In the genomic region with DNA sequence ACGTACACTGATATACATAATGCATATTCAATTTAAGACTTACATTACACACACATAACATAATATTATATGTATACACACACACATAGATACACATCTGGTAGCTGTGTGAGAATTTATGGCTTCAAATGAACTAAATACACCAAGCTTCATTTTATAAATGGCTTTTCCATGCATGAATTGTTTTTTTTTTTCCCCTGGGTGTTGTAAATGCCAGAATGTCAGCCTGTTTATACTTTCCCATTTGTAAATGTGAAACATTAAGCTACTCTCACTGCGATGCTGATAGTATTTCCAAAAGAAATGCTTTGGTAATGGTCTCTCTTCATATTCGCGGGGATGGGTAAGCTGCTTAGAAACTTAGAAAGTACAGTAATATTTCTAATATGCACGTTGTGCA, we compare ENCODE assay signal across 1 cellular context.
TF ChIP-seq lines count a peak whose summit lies in the region.

No MANE protein-coding gene starts in this region.

TF ChIP-seq in HEK293, 187 proteins besides CTCF, POLR2A, EP300 and RAD21 (continued from another document):
- TF ChIP-seq, protein P1, sequence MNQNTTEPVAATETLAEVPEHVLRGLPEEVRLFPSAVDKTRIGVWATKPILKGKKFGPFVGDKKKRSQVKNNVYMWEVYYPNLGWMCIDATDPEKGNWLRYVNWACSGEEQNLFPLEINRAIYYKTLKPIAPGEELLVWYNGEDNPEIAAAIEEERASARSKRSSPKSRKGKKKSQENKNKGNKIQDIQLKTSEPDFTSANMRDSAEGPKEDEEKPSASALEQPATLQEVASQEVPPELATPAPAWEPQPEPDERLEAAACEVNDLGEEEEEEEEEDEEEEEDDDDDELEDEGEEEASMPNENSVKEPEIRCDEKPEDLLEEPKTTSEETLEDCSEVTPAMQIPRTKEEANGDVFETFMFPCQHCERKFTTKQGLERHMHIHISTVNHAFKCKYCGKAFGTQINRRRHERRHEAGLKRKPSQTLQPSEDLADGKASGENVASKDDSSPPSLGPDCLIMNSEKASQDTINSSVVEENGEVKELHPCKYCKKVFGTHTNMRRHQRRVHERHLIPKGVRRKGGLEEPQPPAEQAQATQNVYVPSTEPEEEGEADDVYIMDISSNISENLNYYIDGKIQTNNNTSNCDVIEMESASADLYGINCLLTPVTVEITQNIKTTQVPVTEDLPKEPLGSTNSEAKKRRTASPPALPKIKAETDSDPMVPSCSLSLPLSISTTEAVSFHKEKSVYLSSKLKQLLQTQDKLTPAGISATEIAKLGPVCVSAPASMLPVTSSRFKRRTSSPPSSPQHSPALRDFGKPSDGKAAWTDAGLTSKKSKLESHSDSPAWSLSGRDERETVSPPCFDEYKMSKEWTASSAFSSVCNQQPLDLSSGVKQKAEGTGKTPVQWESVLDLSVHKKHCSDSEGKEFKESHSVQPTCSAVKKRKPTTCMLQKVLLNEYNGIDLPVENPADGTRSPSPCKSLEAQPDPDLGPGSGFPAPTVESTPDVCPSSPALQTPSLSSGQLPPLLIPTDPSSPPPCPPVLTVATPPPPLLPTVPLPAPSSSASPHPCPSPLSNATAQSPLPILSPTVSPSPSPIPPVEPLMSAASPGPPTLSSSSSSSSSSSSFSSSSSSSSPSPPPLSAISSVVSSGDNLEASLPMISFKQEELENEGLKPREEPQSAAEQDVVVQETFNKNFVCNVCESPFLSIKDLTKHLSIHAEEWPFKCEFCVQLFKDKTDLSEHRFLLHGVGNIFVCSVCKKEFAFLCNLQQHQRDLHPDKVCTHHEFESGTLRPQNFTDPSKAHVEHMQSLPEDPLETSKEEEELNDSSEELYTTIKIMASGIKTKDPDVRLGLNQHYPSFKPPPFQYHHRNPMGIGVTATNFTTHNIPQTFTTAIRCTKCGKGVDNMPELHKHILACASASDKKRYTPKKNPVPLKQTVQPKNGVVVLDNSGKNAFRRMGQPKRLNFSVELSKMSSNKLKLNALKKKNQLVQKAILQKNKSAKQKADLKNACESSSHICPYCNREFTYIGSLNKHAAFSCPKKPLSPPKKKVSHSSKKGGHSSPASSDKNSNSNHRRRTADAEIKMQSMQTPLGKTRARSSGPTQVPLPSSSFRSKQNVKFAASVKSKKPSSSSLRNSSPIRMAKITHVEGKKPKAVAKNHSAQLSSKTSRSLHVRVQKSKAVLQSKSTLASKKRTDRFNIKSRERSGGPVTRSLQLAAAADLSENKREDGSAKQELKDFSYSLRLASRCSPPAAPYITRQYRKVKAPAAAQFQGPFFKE (tag by site-specific recombination; IDR thresholded peaks at IDR 0.05; ENCODE audit: borderline replicate concordance), result no peak
- TF ChIP-seq, protein P2, sequence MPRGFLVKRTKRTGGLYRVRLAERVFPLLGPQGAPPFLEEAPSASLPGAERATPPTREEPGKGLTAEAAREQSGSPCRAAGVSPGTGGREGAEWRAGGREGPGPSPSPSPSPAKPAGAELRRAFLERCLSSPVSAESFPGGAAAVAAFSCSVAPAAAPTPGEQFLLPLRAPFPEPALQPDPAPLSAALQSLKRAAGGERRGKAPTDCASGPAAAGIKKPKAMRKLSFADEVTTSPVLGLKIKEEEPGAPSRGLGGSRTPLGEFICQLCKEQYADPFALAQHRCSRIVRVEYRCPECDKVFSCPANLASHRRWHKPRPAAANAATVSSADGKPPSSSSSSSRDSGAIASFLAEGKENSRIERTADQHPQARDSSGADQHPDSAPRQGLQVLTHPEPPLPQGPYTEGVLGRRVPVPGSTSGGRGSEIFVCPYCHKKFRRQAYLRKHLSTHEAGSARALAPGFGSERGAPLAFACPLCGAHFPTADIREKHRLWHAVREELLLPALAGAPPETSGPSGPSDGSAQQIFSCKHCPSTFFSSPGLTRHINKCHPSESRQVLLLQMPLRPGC (tag by site-specific recombination; IDR thresholded peaks at IDR 0.05), result 0 out of 2 replicates have a peak, but pooled peaks have one; percentile 20
- TF ChIP-seq, protein P3, sequence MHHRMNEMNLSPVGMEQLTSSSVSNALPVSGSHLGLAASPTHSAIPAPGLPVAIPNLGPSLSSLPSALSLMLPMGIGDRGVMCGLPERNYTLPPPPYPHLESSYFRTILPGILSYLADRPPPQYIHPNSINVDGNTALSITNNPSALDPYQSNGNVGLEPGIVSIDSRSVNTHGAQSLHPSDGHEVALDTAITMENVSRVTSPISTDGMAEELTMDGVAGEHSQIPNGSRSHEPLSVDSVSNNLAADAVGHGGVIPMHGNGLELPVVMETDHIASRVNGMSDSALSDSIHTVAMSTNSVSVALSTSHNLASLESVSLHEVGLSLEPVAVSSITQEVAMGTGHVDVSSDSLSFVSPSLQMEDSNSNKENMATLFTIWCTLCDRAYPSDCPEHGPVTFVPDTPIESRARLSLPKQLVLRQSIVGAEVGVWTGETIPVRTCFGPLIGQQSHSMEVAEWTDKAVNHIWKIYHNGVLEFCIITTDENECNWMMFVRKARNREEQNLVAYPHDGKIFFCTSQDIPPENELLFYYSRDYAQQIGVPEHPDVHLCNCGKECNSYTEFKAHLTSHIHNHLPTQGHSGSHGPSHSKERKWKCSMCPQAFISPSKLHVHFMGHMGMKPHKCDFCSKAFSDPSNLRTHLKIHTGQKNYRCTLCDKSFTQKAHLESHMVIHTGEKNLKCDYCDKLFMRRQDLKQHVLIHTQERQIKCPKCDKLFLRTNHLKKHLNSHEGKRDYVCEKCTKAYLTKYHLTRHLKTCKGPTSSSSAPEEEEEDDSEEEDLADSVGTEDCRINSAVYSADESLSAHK (tag by site-specific recombination; IDR thresholded peaks at IDR 0.05), result peak; percentile 53; the same call in 1 of the 2 replicates
- TF ChIP-seq, protein P4, sequence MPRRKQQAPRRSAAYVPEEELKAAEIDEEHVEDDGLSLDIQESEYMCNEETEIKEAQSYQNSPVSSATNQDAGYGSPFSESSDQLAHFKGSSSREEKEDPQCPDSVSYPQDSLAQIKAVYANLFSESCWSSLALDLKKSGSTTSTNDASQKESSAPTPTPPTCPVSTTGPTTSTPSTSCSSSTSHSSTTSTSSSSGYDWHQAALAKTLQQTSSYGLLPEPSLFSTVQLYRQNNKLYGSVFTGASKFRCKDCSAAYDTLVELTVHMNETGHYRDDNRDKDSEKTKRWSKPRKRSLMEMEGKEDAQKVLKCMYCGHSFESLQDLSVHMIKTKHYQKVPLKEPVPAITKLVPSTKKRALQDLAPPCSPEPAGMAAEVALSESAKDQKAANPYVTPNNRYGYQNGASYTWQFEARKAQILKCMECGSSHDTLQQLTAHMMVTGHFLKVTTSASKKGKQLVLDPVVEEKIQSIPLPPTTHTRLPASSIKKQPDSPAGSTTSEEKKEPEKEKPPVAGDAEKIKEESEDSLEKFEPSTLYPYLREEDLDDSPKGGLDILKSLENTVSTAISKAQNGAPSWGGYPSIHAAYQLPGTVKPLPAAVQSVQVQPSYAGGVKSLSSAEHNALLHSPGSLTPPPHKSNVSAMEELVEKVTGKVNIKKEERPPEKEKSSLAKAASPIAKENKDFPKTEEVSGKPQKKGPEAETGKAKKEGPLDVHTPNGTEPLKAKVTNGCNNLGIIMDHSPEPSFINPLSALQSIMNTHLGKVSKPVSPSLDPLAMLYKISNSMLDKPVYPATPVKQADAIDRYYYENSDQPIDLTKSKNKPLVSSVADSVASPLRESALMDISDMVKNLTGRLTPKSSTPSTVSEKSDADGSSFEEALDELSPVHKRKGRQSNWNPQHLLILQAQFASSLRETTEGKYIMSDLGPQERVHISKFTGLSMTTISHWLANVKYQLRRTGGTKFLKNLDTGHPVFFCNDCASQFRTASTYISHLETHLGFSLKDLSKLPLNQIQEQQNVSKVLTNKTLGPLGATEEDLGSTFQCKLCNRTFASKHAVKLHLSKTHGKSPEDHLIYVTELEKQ (tag by site-specific recombination; IDR thresholded peaks at IDR 0.05; ENCODE audit: borderline replicate concordance), result peak; percentile 39; the same call in 1 of the 2 replicates
- TF ChIP-seq ZNF701 (tag by site-specific recombination; IDR thresholded peaks at IDR 0.05) (no peak), ZBTB17 (tag by site-specific recombination; IDR thresholded peaks at IDR 0.05) (peak; percentile 11; the same call in 1 of the 2 replicates), ZNF654 (tag by site-specific recombination; IDR thresholded peaks at IDR 0.05; ENCODE audit: low read depth) (no peak), ZNF354C (tag by site-specific recombination; IDR thresholded peaks at IDR 0.05; ENCODE audit: borderline replicate concordance, low read depth) (no peak), FEZF1 (tag by site-specific recombination; IDR thresholded peaks at IDR 0.05) (peak; percentile 56), ZNF76 (tag by site-specific recombination; IDR thresholded peaks at IDR 0.05; ENCODE audit: borderline replicate concordance, low read depth) (no peak), ZNF221 (tag by site-specific recombination; IDR thresholded peaks at IDR 0.05; ENCODE audit: borderline replicate concordance) (no peak), ZNF843 (tag by site-specific recombination; IDR thresholded peaks at IDR 0.05) (peak; percentile 78), GLI2 (tag by site-specific recombination; IDR thresholded peaks at IDR 0.05; ENCODE audit: borderline replicate concordance, low read depth) (no peak)
- TF ChIP-seq, protein P5, sequence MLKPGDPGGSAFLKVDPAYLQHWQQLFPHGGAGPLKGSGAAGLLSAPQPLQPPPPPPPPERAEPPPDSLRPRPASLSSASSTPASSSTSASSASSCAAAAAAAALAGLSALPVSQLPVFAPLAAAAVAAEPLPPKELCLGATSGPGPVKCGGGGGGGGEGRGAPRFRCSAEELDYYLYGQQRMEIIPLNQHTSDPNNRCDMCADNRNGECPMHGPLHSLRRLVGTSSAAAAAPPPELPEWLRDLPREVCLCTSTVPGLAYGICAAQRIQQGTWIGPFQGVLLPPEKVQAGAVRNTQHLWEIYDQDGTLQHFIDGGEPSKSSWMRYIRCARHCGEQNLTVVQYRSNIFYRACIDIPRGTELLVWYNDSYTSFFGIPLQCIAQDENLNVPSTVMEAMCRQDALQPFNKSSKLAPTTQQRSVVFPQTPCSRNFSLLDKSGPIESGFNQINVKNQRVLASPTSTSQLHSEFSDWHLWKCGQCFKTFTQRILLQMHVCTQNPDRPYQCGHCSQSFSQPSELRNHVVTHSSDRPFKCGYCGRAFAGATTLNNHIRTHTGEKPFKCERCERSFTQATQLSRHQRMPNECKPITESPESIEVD (tag by site-specific recombination; IDR thresholded peaks at IDR 0.05), result peak; percentile 89
- TF ChIP-seq, protein P6, sequence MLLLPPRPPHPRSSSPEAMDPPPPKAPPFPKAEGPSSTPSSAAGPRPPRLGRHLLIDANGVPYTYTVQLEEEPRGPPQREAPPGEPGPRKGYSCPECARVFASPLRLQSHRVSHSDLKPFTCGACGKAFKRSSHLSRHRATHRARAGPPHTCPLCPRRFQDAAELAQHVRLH (tag by site-specific recombination; IDR thresholded peaks at IDR 0.05), result 0 out of 2 replicates have a peak, but pooled peaks have one; percentile 23
